10 cellular contexts compared by ENCODE assay signal in the genomic region with DNA sequence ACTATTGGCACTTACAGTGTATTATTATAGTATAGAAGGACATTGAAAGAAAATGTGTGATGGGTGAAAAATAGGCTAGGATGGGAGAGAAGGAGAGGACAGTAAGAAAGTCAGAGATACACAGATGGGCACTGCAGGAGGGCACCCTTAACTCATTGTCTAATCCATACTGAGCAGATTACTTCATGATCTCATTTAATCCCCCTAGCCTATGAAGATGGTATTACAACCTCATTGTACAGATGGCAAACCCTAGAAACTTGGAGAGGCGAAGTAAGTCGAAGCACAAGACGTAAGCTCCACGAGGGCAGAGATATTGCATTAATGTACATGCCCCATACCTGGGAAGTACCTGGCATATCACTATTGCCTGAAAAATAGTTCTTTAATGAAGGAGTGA.
A peak's percentile ranks its signal among the peaks of the same experiment; 100 is the strongest.
DNase-seq lines count a peak whose midpoint lies in the region; ATAC-seq, FAIRE-seq and TF ChIP-seq lines count a peak whose summit lies in the region.
"Had no signal": no experiment of that assay in that cellular context is flagged by ENCODE, and none has a peak within 500 bp of the region (broad histone marks: within the 10 kb centered on the region; RNA-seq: fewer than 3 reads in every experiment).

No MANE protein-coding gene starts in this region.

- no peaks in the 10 kb centered on the region for H3K4me1 Mint-ChIP-seq in Calu3 (ENCODE audit: low read depth, unreplicated experiment)
- H3K4me1 Mint-ChIP-seq: CD4-positive, CD25-positive, alpha-beta regulatory T cell had no signal

- H3K4me3 ChIP-seq in bronchial epithelial cell (ENCODE audit: low read depth, low read length) (no peak overlapping the region), testis (no peak overlapping the region)

- CTCF ChIA-PET in Calu3 (lab: Charles Lee): no interaction called here

- no peak for FAIRE-seq in bronchial epithelial cell (lab: Jason Lieb, UNC)

- H3K9me3 ChIP-seq in testis: no peaks in the 10 kb centered on the region

- no TSS peak for BruUV-seq in Calu3 (replicated peaks; lab: Mats Ljungman, UMichigan)

- no peak overlapping the region for H3K4me3 Mint-ChIP-seq in Calu3 (ENCODE audit: low read depth, unreplicated experiment)
- H3K4me3 Mint-ChIP-seq: CD4-positive, CD25-positive, alpha-beta regulatory T cell had no signal

- ATAC-seq in HG03571 (IDR thresholded peaks at IDR 0.05; ENCODE audit: unreplicated experiment): no peak

- H3K9me3 Mint-ChIP-seq in Calu3 (ENCODE audit: low read depth, unreplicated experiment): peaks cover 9% of the 10 kb centered on the region

- WGBS in testis, 2 donors: 88 to 91% methylated on average over 4 of the region's 4 CpGs

- DNase-seq in SHP77 treated with DMSO at 0.1 percent for 48 hours (lab: John Stamatoyannopoulos, UW): peak; percentile 1
- DNase-seq in SHP77 (lab: John Stamatoyannopoulos, UW): no peak
- peak; percentile 7 for DNase-seq in HT1080 (ENCODE audit: low read depth)
- peak; percentile 27 for DNase-seq in bronchial epithelial cell (ENCODE audit: low read depth)
- no peak for DNase-seq in testis
- no peak for DNase-seq in Calu3
- DNase-seq in posterior vena cava (ENCODE audit: low spot score): no peak
- DNase-seq: activated CD4-positive, alpha-beta T cell treated with anti-CD3 and anti-CD28 coated beads, Interleukin-2, amount 50 U/mL, for 48 hours had no signal

- no peaks in the 10 kb centered on the region for H3K36me3 ChIP-seq in bronchial epithelial cell (ENCODE audit: control insufficient read depth, insufficient read depth, low read length)
- no peaks in the 10 kb centered on the region for H3K36me3 ChIP-seq in testis (ENCODE audit: low read depth, missing control alignments)

- TF ChIP-seq CTCF in bronchial epithelial cell (IDR thresholded peaks at IDR 0.05; ENCODE audit: insufficient read depth, low read length, severe bottlenecking) (peak; percentile 27), testis (IDR thresholded peaks at IDR 0.05) (peak in 2 of 3 experiments; percentile 24 to 25), Calu3 (IDR thresholded peaks at IDR 0.05; ENCODE audit: unreplicated experiment) (no peak)

- H3K27me3 ChIP-seq in bronchial epithelial cell (ENCODE audit: control insufficient read depth, insufficient read depth, low read length) (no peaks in the 10 kb centered on the region), testis (no peaks in the 10 kb centered on the region)

- TF ChIP-seq POLR2A in testis (IDR thresholded peaks at IDR 0.05): no peak

- H3K27me3 Mint-ChIP-seq in Calu3 (ENCODE audit: unreplicated experiment): peaks cover 12% of the 10 kb centered on the region
- H3K27me3 Mint-ChIP-seq: CD4-positive, CD25-positive, alpha-beta regulatory T cell had no signal

- no peaks in the 10 kb centered on the region for H3K4me1 ChIP-seq in testis

- no peak overlapping the region for H3K27ac Mint-ChIP-seq in Calu3 (ENCODE audit: unreplicated experiment)
- H3K27ac Mint-ChIP-seq: CD4-positive, CD25-positive, alpha-beta regulatory T cell had no signal

- intact Hi-C loops in testis (cut with DNase I; ENCODE audit: low total_unique reads): no loop called here
- intact Hi-C loops in Calu3 (cut with micrococcal nuclease; ENCODE audit: unreplicated experiment): no loop called here
- intact Hi-C loops in posterior vena cava (cut with DNase I): no loop called here

- no peak overlapping the region for H3K27ac ChIP-seq in testis

- no peaks in the 10 kb centered on the region for H3K36me3 Mint-ChIP-seq in Calu3 (ENCODE audit: insufficient read depth, unreplicated experiment)
- H3K36me3 Mint-ChIP-seq: CD4-positive, CD25-positive, alpha-beta regulatory T cell had no signal

Comparison
In these comparisons a context has a peak if more than half of its experiments do, and no peak if none do; other contexts are left out.
1. DNase-seq: peak in SHP77 treated with DMSO at 0.1 percent for 48 hours (single experiment), HT1080 (single experiment) and bronchial epithelial cell (single experiment); none in SHP77 (0 of 2), testis (single experiment), Calu3 (single experiment) and posterior vena cava (single experiment).